Comparison of ENCODE assay signal across 1 cellular context in genomic region chr5:72478684-72479083, GRCh38.
TF ChIP-seq lines count a peak whose summit lies in the region.

No MANE protein-coding gene starts in this region.

TF ChIP-seq in IMR-90, 13 proteins besides CTCF, POLR2A, EP300 and RAD21:
- TF ChIP-seq RCOR1 (IDR thresholded peaks at IDR 0.05; ENCODE audit: insufficient replicate concordance, low read length) (no peak), CEBPB (IDR thresholded peaks at IDR 0.05; ENCODE audit: low read depth, low read length) (no peak), MXI1 (IDR thresholded peaks at IDR 0.05; ENCODE audit: borderline replicate concordance, low read depth, low read length) (no peak), MAZ (IDR thresholded peaks at IDR 0.05; ENCODE audit: borderline replicate concordance, low read depth, low read length) (no peak), MAFK (IDR thresholded peaks at IDR 0.05; ENCODE audit: low read depth, low read length) (no peak), ELK1 (IDR thresholded peaks at IDR 0.05; ENCODE audit: borderline replicate concordance, low read depth, low read length) (no peak), USF2 (IDR thresholded peaks at IDR 0.05; ENCODE audit: low read depth, low read length) (no peak), SMC3 (IDR thresholded peaks at IDR 0.05; ENCODE audit: low read depth, low read length) (no peak), RFX5 (IDR thresholded peaks at IDR 0.05; ENCODE audit: low read depth, low read length) (no peak), FOS (IDR thresholded peaks at IDR 0.05; ENCODE audit: low read depth, low read length) (no peak), CHD1 (IDR thresholded peaks at IDR 0.05; ENCODE audit: low read depth, low read length) (no peak), NFE2L2 (IDR thresholded peaks at IDR 0.05; ENCODE audit: low read depth, low read length) (no peak), BHLHE40 (IDR thresholded peaks at IDR 0.05; ENCODE audit: low read depth, low read length) (no peak)
